ENCODE assay signal across 8 cellular contexts in genomic region chr7:144854839-144855424, GRCh38. TPM values are rescaled to one million over a fixed set of nuclear protein-coding genes. Genes with fewer than 3 reads are reported as not detected.
DNase-seq lines count a peak whose midpoint lies in the region; ATAC-seq and TF ChIP-seq lines count a peak whose summit lies in the region.

No MANE protein-coding gene starts in this region.

- H3K36me3 Mint-ChIP-seq in activated CD8-positive, alpha-beta T cell treated with anti-CD3 and anti-CD28 coated beads for 36 hours (ENCODE audit: low read depth), result no peaks in the 10 kb centered on the region
- H3K36me3 Mint-ChIP-seq in activated CD8-positive, alpha-beta T cell treated with anti-CD3 and anti-CD28 coated beads, Interleukin-2, amount 10 ng/mL, durations not matched to agents 7 days and 5 days (ENCODE audit: low read depth), result no peaks in the 10 kb centered on the region
- no peaks in the 10 kb centered on the region for H3K36me3 Mint-ChIP-seq in endothelial cell (ENCODE audit: low read depth, unreplicated experiment)

- no peaks in the 10 kb centered on the region for H3K4me1 Mint-ChIP-seq in activated CD8-positive, alpha-beta T cell treated with anti-CD3 and anti-CD28 coated beads for 36 hours (ENCODE audit: low read depth)
- H3K4me1 Mint-ChIP-seq in activated CD8-positive, alpha-beta T cell treated with anti-CD3 and anti-CD28 coated beads, Interleukin-2, amount 10 ng/mL, durations not matched to agents 7 days and 5 days (ENCODE audit: low read depth), result no peaks in the 10 kb centered on the region
- H3K4me1 Mint-ChIP-seq in endothelial cell (ENCODE audit: unreplicated experiment), result no peaks in the 10 kb centered on the region

- intact Hi-C loops in activated CD8-positive, alpha-beta T cell treated with anti-CD3 and anti-CD28 coated beads for 36 hours (cut with micrococcal nuclease), result no loop called here
- intact Hi-C loops in posterior cingulate gyrus (cut with DNase I), result loop anchor here (5.0 kb wide), 1 partner anchor 1237 kb away; no protein-coding TSS in a partner anchor

- no peak for ATAC-seq in activated CD8-positive, alpha-beta T cell treated with anti-CD3 and anti-CD28 coated beads for 36 hours
- no peak for ATAC-seq in activated CD8-positive, alpha-beta T cell treated with anti-CD3 and anti-CD28 coated beads, Interleukin-2, amount 10 ng/mL, durations not matched to agents 7 days and 5 days
- no peak for ATAC-seq in GM18502 (IDR thresholded peaks at IDR 0.05; ENCODE audit: poor library complexity, unreplicated experiment)

- H3K9me3 Mint-ChIP-seq in activated CD8-positive, alpha-beta T cell treated with anti-CD3 and anti-CD28 coated beads for 36 hours, result no peaks in the 10 kb centered on the region
- no peaks in the 10 kb centered on the region for H3K9me3 Mint-ChIP-seq in activated CD8-positive, alpha-beta T cell treated with anti-CD3 and anti-CD28 coated beads, Interleukin-2, amount 10 ng/mL, durations not matched to agents 7 days and 5 days (ENCODE audit: insufficient read depth)
- H3K9me3 Mint-ChIP-seq in endothelial cell (ENCODE audit: unreplicated experiment), result no peaks in the 10 kb centered on the region

- H3K27me3 Mint-ChIP-seq in activated CD8-positive, alpha-beta T cell treated with anti-CD3 and anti-CD28 coated beads for 36 hours, result no peaks in the 10 kb centered on the region
- peaks cover 2% of the 10 kb centered on the region for H3K27me3 Mint-ChIP-seq in activated CD8-positive, alpha-beta T cell treated with anti-CD3 and anti-CD28 coated beads, Interleukin-2, amount 10 ng/mL, durations not matched to agents 7 days and 5 days (ENCODE audit: low read depth)
- H3K27me3 Mint-ChIP-seq in endothelial cell (ENCODE audit: unreplicated experiment), result no peaks in the 10 kb centered on the region

- H3K4me3 Mint-ChIP-seq in activated CD8-positive, alpha-beta T cell treated with anti-CD3 and anti-CD28 coated beads for 36 hours, result no peak overlapping the region
- no peak overlapping the region for H3K4me3 Mint-ChIP-seq in activated CD8-positive, alpha-beta T cell treated with anti-CD3 and anti-CD28 coated beads, Interleukin-2, amount 10 ng/mL, durations not matched to agents 7 days and 5 days
- no peak overlapping the region for H3K4me3 Mint-ChIP-seq in endothelial cell (ENCODE audit: unreplicated experiment)

- TF ChIP-seq CTCF in activated CD8-positive, alpha-beta T cell treated with anti-CD3 and anti-CD28 coated beads for 36 hours (IDR thresholded peaks at IDR 0.05), result peak; percentile 42
- TF ChIP-seq CTCF in endothelial cell (IDR thresholded peaks at IDR 0.05; ENCODE audit: unreplicated experiment), result peak; percentile 37

- no peak overlapping the region for H3K27ac Mint-ChIP-seq in activated CD8-positive, alpha-beta T cell treated with anti-CD3 and anti-CD28 coated beads for 36 hours
- no peak overlapping the region for H3K27ac Mint-ChIP-seq in activated CD8-positive, alpha-beta T cell treated with anti-CD3 and anti-CD28 coated beads, Interleukin-2, amount 10 ng/mL, durations not matched to agents 7 days and 5 days
- no peak overlapping the region for H3K27ac Mint-ChIP-seq in endothelial cell (ENCODE audit: unreplicated experiment)

- CTCF ChIA-PET in activated CD8-positive, alpha-beta T cell treated with anti-CD3 and anti-CD28 coated beads for 36 hours (lab: Charles Lee), result interaction anchor here (0.7 to 1.1 kb wide), 7 partner anchors 9 to 135 kb away, joined by 3 to 5 read pairs (median 3); no protein-coding TSS in a partner anchor
- CTCF ChIA-PET in activated CD8-positive, alpha-beta T cell treated with anti-CD3 and anti-CD28 coated beads, Interleukin-2, amount 10 ng/mL, durations not matched to agents 7 days and 5 days (lab: Charles Lee), result no interaction called here

- DNase-seq in activated CD8-positive, alpha-beta T cell treated with anti-CD3 and anti-CD28 coated beads for 36 hours, result no peak
- DNase-seq in activated CD8-positive, alpha-beta T cell treated with anti-CD3 and anti-CD28 coated beads, Interleukin-2, amount 10 ng/mL, durations not matched to agents 7 days and 5 days, result no peak
- DNase-seq in NCI-H345 treated with DMSO at 0.1 percent for 48 hours (lab: John Stamatoyannopoulos, UW; ENCODE audit: unreplicated experiment), result peak; percentile 22
- peak; percentile 6 for DNase-seq in endothelial cell (ENCODE audit: low spot score)
- DNase-seq in smooth muscle cell of the brain vasculature (ENCODE audit: low read depth, low spot score), result peak; percentile 4
- no peak for DNase-seq in KG1 (lab: John Stamatoyannopoulos, UW)
- no peak for DNase-seq in posterior cingulate gyrus

- POLR2A ChIA-PET in activated CD8-positive, alpha-beta T cell treated with anti-CD3 and anti-CD28 coated beads for 36 hours (lab: Charles Lee), result no interaction called here
- POLR2A ChIA-PET in activated CD8-positive, alpha-beta T cell treated with anti-CD3 and anti-CD28 coated beads, Interleukin-2, amount 10 ng/mL, durations not matched to agents 7 days and 5 days (lab: Charles Lee), result no interaction called here

RNA-seq across cellular contexts. Expression of gene TPK1, which starts 19.1 kb away (rescaled TPM):
- total RNA-seq in activated CD8-positive, alpha-beta T cell treated with anti-CD3 and anti-CD28 coated beads for 36 hours, result 10 to 100 TPM; 15.5 to 15.8 TPM
- 10 to 100 TPM; 10.2 to 10.7 TPM for total RNA-seq in activated CD8-positive, alpha-beta T cell treated with anti-CD3 and anti-CD28 coated beads, Interleukin-2, amount 10 ng/mL, durations not matched to agents 7 days and 5 days
- total RNA-seq in endothelial cell (ENCODE audit: unreplicated experiment), result 0.77 TPM

Comparison
In these comparisons a context has a peak if more than half of its experiments do, and no peak if none do; other contexts are left out.
1. DNase-seq: peak in NCI-H345 treated with DMSO at 0.1 percent for 48 hours (single experiment), endothelial cell (single experiment) and smooth muscle cell of the brain vasculature (single experiment); none in activated CD8-positive, alpha-beta T cell treated with anti-CD3 and anti-CD28 coated beads for 36 hours (single experiment), activated CD8-positive, alpha-beta T cell treated with anti-CD3 and anti-CD28 coated beads, Interleukin-2, amount 10 ng/mL, durations not matched to agents 7 days and 5 days (single experiment), KG1 (single experiment) and posterior cingulate gyrus (0 of 10).